17 cellular contexts compared by ENCODE assay signal in genomic region chr15:66488525-66488924, GRCh38. TPM values are rescaled to one million over a fixed set of nuclear protein-coding genes. Genes with fewer than 3 reads are reported as not detected.
A peak's percentile ranks its signal among the peaks of the same experiment; 100 is the strongest.
DNase-seq lines count a peak whose midpoint lies in the region; ATAC-seq and TF ChIP-seq lines count a peak whose summit lies in the region.
"Had no signal": no experiment of that assay in that cellular context is flagged by ENCODE, and none has a peak within 500 bp of the region (broad histone marks: within the 10 kb centered on the region; RNA-seq: fewer than 3 reads in every experiment).

No MANE protein-coding gene starts in this region.

- CTCF ChIA-PET in activated naive CD4-positive, alpha-beta T cell treated with anti-CD3 and anti-CD28 coated beads for 36 hours (lab: Charles Lee): no interaction called here
- CTCF ChIA-PET in activated naive CD4-positive, alpha-beta T cell treated with anti-CD3 and anti-CD28 coated beads, Interleukin-2, amount 10 ng/mL, durations not matched to agents 7 days and 5 days (lab: Charles Lee): interaction anchor here (2.8 kb wide), 1 partner anchor 10 kb away, joined by 13 read pairs; no protein-coding TSS in a partner anchor
- CTCF ChIA-PET in CD4-positive, alpha-beta memory T cell (lab: Charles Lee; ENCODE audit: partially characterized antibody): no interaction called here

- H3K36me3 Mint-ChIP-seq in activated naive CD4-positive, alpha-beta T cell treated with anti-CD3 and anti-CD28 coated beads for 36 hours (ENCODE audit: low read depth): peaks cover 18% of the 10 kb centered on the region
- peaks cover 76% of the 10 kb centered on the region for H3K36me3 Mint-ChIP-seq in activated naive CD4-positive, alpha-beta T cell treated with anti-CD3 and anti-CD28 coated beads, Interleukin-2, amount 10 ng/mL, durations not matched to agents 7 days and 5 days
- peaks cover 38 to 77% of the 10 kb centered on the region in 2 donors for H3K36me3 Mint-ChIP-seq in CD4-positive, alpha-beta memory T cell
- peaks cover 6% of the 10 kb centered on the region for H3K36me3 Mint-ChIP-seq in mesothelial cell of epicardium

- no peak for TF ChIP-seq POLR2A in right lobe of liver (IDR thresholded peaks at IDR 0.05)

- H3K4me1 ChIP-seq in CD4-positive, alpha-beta memory T cell (ENCODE audit: insufficient read depth, low read length): no peaks in the 10 kb centered on the region
- peaks cover 0 to 72% (median 29%) of the 10 kb centered on the region in 4 donors for H3K4me1 ChIP-seq in right lobe of liver
- peaks cover under 1% of the 10 kb centered on the region; the same call in 1 of the 2 replicates for H3K4me1 ChIP-seq in SJCRH30

- H3K4me3 ChIP-seq in CD4-positive, alpha-beta memory T cell (ENCODE audit: low read length in 2 of 2): no peak overlapping the region
- H3K4me3 ChIP-seq in right lobe of liver: peak overlapping the region in 2 of 3 donors; percentile 33 to 43
- no peak overlapping the region for H3K4me3 ChIP-seq in SJCRH30
- H3K4me3 ChIP-seq: BLaER1 treated with 17β-estradiol and CSF1 and Interleukin-3, amounts not matched to agents 10 nM and 100 nM had no signal

- POLR2A ChIA-PET in CD4-positive, alpha-beta memory T cell (lab: Charles Lee; ENCODE audit: partially characterized antibody): interaction anchor here (1.2 to 2.4 kb wide), 2 partner anchors 9 to 16 kb away, joined by 5 to 9 read pairs; partner anchors contain the start of genes RPL4, SNAPC5 and ZWILCH

- H3K36me3 ChIP-seq in CD4-positive, alpha-beta memory T cell (ENCODE audit: insufficient read depth, low read length): peaks cover 72% of the 10 kb centered on the region
- H3K36me3 ChIP-seq in right lobe of liver (peaks cover 0 to 40% (median 11%) of the 10 kb centered on the region in 4 donors), SJCRH30 (peaks cover 57% of the 10 kb centered on the region)

- H3K27me3 Mint-ChIP-seq in activated naive CD4-positive, alpha-beta T cell treated with anti-CD3 and anti-CD28 coated beads for 36 hours (ENCODE audit: low read depth): no peaks in the 10 kb centered on the region
- no peaks in the 10 kb centered on the region for H3K27me3 Mint-ChIP-seq in activated naive CD4-positive, alpha-beta T cell treated with anti-CD3 and anti-CD28 coated beads, Interleukin-2, amount 10 ng/mL, durations not matched to agents 7 days and 5 days
- no peaks in the 10 kb centered on the region for H3K27me3 Mint-ChIP-seq in CD4-positive, alpha-beta memory T cell
- H3K27me3 Mint-ChIP-seq in mesothelial cell of epicardium (ENCODE audit: low read depth): no peaks in the 10 kb centered on the region
- H3K27me3 Mint-ChIP-seq: B cell had no signal

- H3K4me1 Mint-ChIP-seq in activated naive CD4-positive, alpha-beta T cell treated with anti-CD3 and anti-CD28 coated beads for 36 hours (ENCODE audit: low read depth): peaks cover 7% of the 10 kb centered on the region
- peaks cover 4% of the 10 kb centered on the region for H3K4me1 Mint-ChIP-seq in activated naive CD4-positive, alpha-beta T cell treated with anti-CD3 and anti-CD28 coated beads, Interleukin-2, amount 10 ng/mL, durations not matched to agents 7 days and 5 days
- H3K4me1 Mint-ChIP-seq in CD4-positive, alpha-beta memory T cell: peaks cover 4 to 8% (median 5%) of the 10 kb centered on the region in 4 donors
- H3K4me1 Mint-ChIP-seq in mesothelial cell of epicardium: no peaks in the 10 kb centered on the region
- H3K4me1 Mint-ChIP-seq: B cell had no signal

- intact Hi-C loops in activated naive CD4-positive, alpha-beta T cell treated with anti-CD3 and anti-CD28 coated beads for 36 hours (cut with micrococcal nuclease): no loop called here
- intact Hi-C loops in CD4-positive, alpha-beta memory T cell (cut with micrococcal nuclease): no loop called here
- intact Hi-C loops in right lobe of liver (cut with DNase I): no loop called here

- H3K9me3 Mint-ChIP-seq in activated naive CD4-positive, alpha-beta T cell treated with anti-CD3 and anti-CD28 coated beads for 36 hours: no peaks in the 10 kb centered on the region
- no peaks in the 10 kb centered on the region for H3K9me3 Mint-ChIP-seq in activated naive CD4-positive, alpha-beta T cell treated with anti-CD3 and anti-CD28 coated beads, Interleukin-2, amount 10 ng/mL, durations not matched to agents 7 days and 5 days
- no peaks in the 10 kb centered on the region for H3K9me3 Mint-ChIP-seq in CD4-positive, alpha-beta memory T cell
- no peaks in the 10 kb centered on the region for H3K9me3 Mint-ChIP-seq in mesothelial cell of epicardium
- H3K9me3 Mint-ChIP-seq: HFFc6 had no signal

- H3K9me3 ChIP-seq in CD4-positive, alpha-beta memory T cell (ENCODE audit: control insufficient read depth in 1 of 2, low read length in 2 of 2): no peaks in the 10 kb centered on the region
- no peaks in the 10 kb centered on the region for H3K9me3 ChIP-seq in right lobe of liver
- H3K9me3 ChIP-seq in SJCRH30 (replicated peaks): no peaks in the 10 kb centered on the region
- H3K9me3 ChIP-seq: BLaER1 treated with 17β-estradiol and CSF1 and Interleukin-3, amounts not matched to agents 10 nM and 100 nM had no signal

- no peak overlapping the region for H3K27ac ChIP-seq in CD4-positive, alpha-beta memory T cell (ENCODE audit: low read depth, low read length)
- H3K27ac ChIP-seq in right lobe of liver (peak overlapping the region in 2 of 3 donors; percentile 49 to 89), SJCRH30 (no peak overlapping the region)
- H3K27ac ChIP-seq: BLaER1 treated with 17β-estradiol and CSF1 and Interleukin-3, amounts not matched to agents 10 nM and 100 nM had no signal

- H3K4me3 Mint-ChIP-seq in activated naive CD4-positive, alpha-beta T cell treated with anti-CD3 and anti-CD28 coated beads for 36 hours: no peak overlapping the region
- no peak overlapping the region for H3K4me3 Mint-ChIP-seq in activated naive CD4-positive, alpha-beta T cell treated with anti-CD3 and anti-CD28 coated beads, Interleukin-2, amount 10 ng/mL, durations not matched to agents 7 days and 5 days
- no peak overlapping the region for H3K4me3 Mint-ChIP-seq in CD4-positive, alpha-beta memory T cell
- no peak overlapping the region for H3K4me3 Mint-ChIP-seq in mesothelial cell of epicardium
- H3K4me3 Mint-ChIP-seq: B cell, HFFc6 had no signal

- DNase-seq in activated naive CD4-positive, alpha-beta T cell treated with anti-CD3 and anti-CD28 coated beads for 36 hours: no peak
- no peak for DNase-seq in activated naive CD4-positive, alpha-beta T cell treated with anti-CD3 and anti-CD28 coated beads, Interleukin-2, amount 10 ng/mL, durations not matched to agents 7 days and 5 days
- DNase-seq in CD4-positive, alpha-beta memory T cell: no peak
- DNase-seq in islet precursor cell: peak; percentile 19
- DNase-seq in right lobe of liver: no peak
- no peak for DNase-seq in mesothelial cell of epicardium (ENCODE audit: low spot score in 2 of 2, unreplicated experiment in 2 of 2)
- no peak for DNase-seq in SJCRH30
- DNase-seq: DMS153, DMS79, GDM1, GOT3, H7, HFFc6 had no signal

- 25% methylated on average over 3 of the region's 5 CpGs for WGBS in right lobe of liver (ENCODE audit: insufficient coverage, low coverage, low lambda C conversion rate, missing lambda C conversion rate)

- peak; percentile 4 to 32 (median 12) for ATAC-seq in right lobe of liver
- ATAC-seq in HG03025 (IDR thresholded peaks at IDR 0.05; ENCODE audit: low FRiP score, unreplicated experiment): no peak
- ATAC-seq: HCT116 had no signal

- no peaks in the 10 kb centered on the region for H3K27me3 ChIP-seq in CD4-positive, alpha-beta memory T cell (ENCODE audit: insufficient read depth, low read length)
- H3K27me3 ChIP-seq in right lobe of liver: no peaks in the 10 kb centered on the region
- no peaks in the 10 kb centered on the region for H3K27me3 ChIP-seq in SJCRH30
- H3K27me3 ChIP-seq: BLaER1 treated with 17β-estradiol and CSF1 and Interleukin-3, amounts not matched to agents 10 nM and 100 nM had no signal

- TF ChIP-seq CTCF in right lobe of liver (IDR thresholded peaks at IDR 0.05) (no peak), mesothelial cell of epicardium (IDR thresholded peaks at IDR 0.05; ENCODE audit: unreplicated experiment) (no peak)

- peak overlapping the region; percentile 1 for H3K27ac Mint-ChIP-seq in activated naive CD4-positive, alpha-beta T cell treated with anti-CD3 and anti-CD28 coated beads for 36 hours
- H3K27ac Mint-ChIP-seq in activated naive CD4-positive, alpha-beta T cell treated with anti-CD3 and anti-CD28 coated beads, Interleukin-2, amount 10 ng/mL, durations not matched to agents 7 days and 5 days: no peak overlapping the region
- H3K27ac Mint-ChIP-seq in CD4-positive, alpha-beta memory T cell: peak overlapping the region in 4 of 7 donors; percentile 45 to 82 (median 58)
- H3K27ac Mint-ChIP-seq in mesothelial cell of epicardium: no peak overlapping the region
- H3K27ac Mint-ChIP-seq: B cell had no signal

RNA-seq across cellular contexts. Expression of gene SNAPC5, which starts 9.0 kb away (rescaled TPM):
- total RNA-seq in activated naive CD4-positive, alpha-beta T cell treated with anti-CD3 and anti-CD28 coated beads for 36 hours: 10 to 100 TPM; 23.7 to 23.9 TPM
- 10 to 100 TPM; 32.5 to 36.6 TPM for total RNA-seq in CD4-positive, alpha-beta memory T cell
- polyA plus RNA-seq in CD4-positive, alpha-beta memory T cell: 10 to 100 TPM; 58.2 to 76.1 TPM
- total RNA-seq in right lobe of liver: 10 to 100 TPM; 11.8 to 23.1 (median 16.2) TPM
- 18.5 to 21.7 TPM (median 18.9 TPM) in 3 replicates for total RNA-seq in mesothelial cell of epicardium
- 14.6 and 17.1 TPM in 2 replicates for total RNA-seq in SJCRH30 (2014; rRNA removed; shearing (Covaris generic))

RNA-seq across cellular contexts. Expression of gene RPL4, which starts 16.1 kb away (rescaled TPM):
- total RNA-seq in activated naive CD4-positive, alpha-beta T cell treated with anti-CD3 and anti-CD28 coated beads for 36 hours: 1,000 to 10,000 TPM; 6,298 to 6,391 TPM
- 1,000 to 10,000 TPM; 3,820 to 4,004 TPM for total RNA-seq in CD4-positive, alpha-beta memory T cell
- polyA plus RNA-seq in CD4-positive, alpha-beta memory T cell: 1,000 to 10,000 TPM; 1,070 to 1,459 TPM
- total RNA-seq in right lobe of liver: 1,000 to 10,000 TPM in 2 of 6 experiments, 100 to 1,000 TPM in 4; 643 to 1,390 (median 819) TPM
- 2,828 to 2,958 TPM (median 2,943 TPM) in 3 replicates for total RNA-seq in mesothelial cell of epicardium
- total RNA-seq in SJCRH30 (2014; rRNA removed; shearing (Covaris generic)): 6,637 and 6,933 TPM in 2 replicates

RNA-seq across cellular contexts. Expression of gene ZWILCH, which starts 16.6 kb away (rescaled TPM):
- 10 to 100 TPM; 21.6 to 23.3 TPM for total RNA-seq in activated naive CD4-positive, alpha-beta T cell treated with anti-CD3 and anti-CD28 coated beads for 36 hours
- total RNA-seq in CD4-positive, alpha-beta memory T cell: 1 to 10 TPM; 5.1 to 6.5 TPM
- polyA plus RNA-seq in CD4-positive, alpha-beta memory T cell: 1 to 10 TPM; 6.2 to 7.2 TPM
- 1 to 10 TPM; 1.1 to 4.9 (median 2.5) TPM for total RNA-seq in right lobe of liver
- total RNA-seq in mesothelial cell of epicardium: 14.0 to 16.5 TPM (median 14.1 TPM) in 3 replicates
- total RNA-seq in SJCRH30 (2014; rRNA removed; shearing (Covaris generic)): 53.4 and 61.8 TPM in 2 replicates

Comparison
In these comparisons a context has a peak if more than half of its experiments do, and no peak if none do; other contexts are left out.
1. H3K27ac Mint-ChIP-seq: peak in activated naive CD4-positive, alpha-beta T cell treated with anti-CD3 and anti-CD28 coated beads for 36 hours (single experiment) and CD4-positive, alpha-beta memory T cell (4 of 7); none in activated naive CD4-positive, alpha-beta T cell treated with anti-CD3 and anti-CD28 coated beads, Interleukin-2, amount 10 ng/mL, durations not matched to agents 7 days and 5 days (single experiment) and mesothelial cell of epicardium (single experiment).
2. H3K27ac ChIP-seq: peak in right lobe of liver (2 of 3); none in CD4-positive, alpha-beta memory T cell (single experiment) and SJCRH30 (single experiment).
3. H3K4me3 ChIP-seq: peak in right lobe of liver (2 of 3); none in CD4-positive, alpha-beta memory T cell (0 of 2) and SJCRH30 (single experiment).